In the genomic region with DNA sequence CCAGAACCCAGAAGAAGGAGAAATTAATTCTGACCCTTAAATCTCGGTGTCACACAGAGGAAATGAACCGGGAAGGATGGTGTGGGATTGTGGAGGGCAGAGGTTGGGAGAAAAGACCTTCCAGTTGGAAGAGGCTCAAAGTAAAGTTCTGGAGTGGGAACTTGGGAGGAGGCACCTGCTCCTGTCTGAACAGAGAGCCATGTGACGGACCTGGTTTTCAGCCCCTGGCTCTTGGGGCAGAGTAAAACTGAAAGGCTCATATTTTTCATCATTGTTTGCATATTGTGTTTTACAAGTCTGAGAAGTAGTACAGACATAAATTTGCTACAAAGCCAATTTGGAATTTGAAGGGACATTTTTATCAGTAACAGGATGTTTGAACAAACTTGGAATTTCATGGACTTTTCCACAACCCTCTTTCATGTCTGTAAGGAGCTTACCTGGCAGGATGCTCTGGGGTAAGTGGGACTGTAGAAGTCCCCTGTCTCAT, we compare ENCODE assay signal across 22 cellular contexts. TPM values are rescaled to one million over a fixed set of nuclear protein-coding genes. Genes with fewer than 3 reads are reported as not detected.
DNase-seq lines count a peak whose midpoint lies in the region; ATAC-seq, FAIRE-seq and TF ChIP-seq lines count a peak whose summit lies in the region.
"Had no signal": no experiment of that assay in that cellular context is flagged by ENCODE, and none has a peak within 500 bp of the region (broad histone marks: within the 10 kb centered on the region; RNA-seq: fewer than 3 reads in every experiment).

No MANE protein-coding gene starts in this region.

- no peaks in the 10 kb centered on the region for H3K79me2 ChIP-seq in HepG2 (ENCODE audit: insufficient read depth, low read length)

- no peaks in the 10 kb centered on the region for H4K20me1 ChIP-seq in HepG2 (ENCODE audit: insufficient read depth, low read length)

- H3K9ac ChIP-seq in HepG2 (ENCODE audit: insufficient read depth, low read depth, low read length), result peak overlapping the region; percentile 13; the same call in 1 of the 2 replicates

- peaks cover 17% of the 10 kb centered on the region for H3K4me1 ChIP-seq in right cardiac atrium (ENCODE audit: control insufficient read depth, insufficient read depth, low read length)
- peaks cover 91% of the 10 kb centered on the region for H3K4me1 ChIP-seq in HepG2 (ENCODE audit: insufficient read depth, low read length)
- H3K4me1 ChIP-seq in sigmoid colon, result peaks cover 0 to 11% (median 9%) of the 10 kb centered on the region in 4 donors

- peak in 1 of 2 experiments; percentile 80; a peak in 2 of 4 replicates for TF ChIP-seq EP300 in HepG2 (IDR thresholded peaks at IDR 0.05; ENCODE audit: low read depth in 2 of 2, low read length in 2 of 2)
- peak; percentile 54; the same call in 1 of the 2 replicates for TF ChIP-seq EP300 in HepG2 (CRISPR knock-in tag; IDR thresholded peaks at IDR 0.05; ENCODE audit: borderline replicate concordance)
- no peak for TF ChIP-seq EP300 in sigmoid colon (IDR thresholded peaks at IDR 0.05)

- TF ChIP-seq POLR2A in HepG2 (IDR thresholded peaks at IDR 0.05; ENCODE audit: insufficient read depth in 1 of 2, low read depth in 2 of 2, low read length in 2 of 2), result no peak
- no peak for TF ChIP-seq POLR2A in sigmoid colon (IDR thresholded peaks at IDR 0.05)

- H3K27ac ChIP-seq in right cardiac atrium (ENCODE audit: low read length) (peak overlapping the region; percentile 84), HepG2 (ENCODE audit: extremely low read length, insufficient read depth, low read length) (peak overlapping the region; percentile 55), sigmoid colon (peak overlapping the region in 3 of 4 donors; percentile 14 to 60 (median 43))
- H3K27ac ChIP-seq: cardiac muscle cell had no signal

- BruUV-seq in HepG2 (replicated peaks; lab: Mats Ljungman, UMichigan), result no TSS peak

- in situ Hi-C loops in HepG2 (cut with HindIII; ENCODE audit: extremely low pct_ligation_motif_present, low pct_unique_long_range_greater_than_20kb), result no loop called here

- DNase-seq in right cardiac atrium, result no peak
- no peak for DNase-seq in cardiac septum (ENCODE audit: low spot score)
- DNase-seq in HepG2 (ENCODE audit: low spot score), result peak; percentile 79
- DNase-seq in sigmoid colon, result no peak
- DNase-seq in NCI-H1092 (lab: John Stamatoyannopoulos, UW), result no peak
- no peak for DNase-seq in ureter (ENCODE audit: low spot score)
- no peak for DNase-seq in HEK293T (ENCODE audit: extremely low spot score)
- DNase-seq: activated CD4-positive, alpha-beta T cell treated with anti-CD3 and anti-CD28 coated beads, Interleukin-2, amount 50 U/mL, for 4 hours; activated T-cell treated with anti-CD3 and anti-CD28 coated beads, Interleukin-2, amount 50 U/mL, for 1 hour; DMS153; effector memory CD8-positive, alpha-beta T cell; H7; NCI-H2029 treated with DMSO at 0.1 percent for 48 hours; NCI-H526 treated with DMSO at 0.1 percent for 48 hours; Peyer's patch; stimulated activated CD4-positive, alpha-beta T cell treated with anti-CD3 and anti-CD28 coated beads, Interleukin-4, amount 100 ng/mL, for 24 hours; stimulated activated CD8-positive, alpha-beta memory T cell treated with anti-CD3 and anti-CD28 coated beads, Interleukin-4, amount 100 ng/mL, for 48 hours had no signal

- WGBS in right cardiac atrium, result 46% methylated on average over 3 of the region's 3 CpGs
- 48% methylated on average over 3 of the region's 3 CpGs for WGBS in HepG2 (ENCODE audit: low lambda C conversion rate)
- WGBS in sigmoid colon, 2 donors, result 57 to 63% methylated on average over 3 of the region's 3 CpGs

- H3K27me3 ChIP-seq in right cardiac atrium (ENCODE audit: control insufficient read depth, insufficient read depth) (no peaks in the 10 kb centered on the region), HepG2 (ENCODE audit: control insufficient read depth in 1 of 2, insufficient read depth in 2 of 2, low read length in 2 of 2) (no peaks in the 10 kb centered on the region), sigmoid colon (no peaks in the 10 kb centered on the region)
- H3K27me3 ChIP-seq: cardiac muscle cell, neutrophil, Peyer's patch had no signal

- H3K36me3 ChIP-seq in HepG2 (replicated peaks in 1 of 2; ENCODE audit: control insufficient read depth in 1 of 2, insufficient read depth in 2 of 2, low read length in 2 of 2) (no peaks in the 10 kb centered on the region), sigmoid colon (no peaks in the 10 kb centered on the region)
- H3K36me3 ChIP-seq: cardiac muscle cell, neutrophil, Peyer's patch had no signal

- TF ChIP-seq CTCF in HepG2 (CRISPR knock-in tag; IDR thresholded peaks at IDR 0.05) (no peak), sigmoid colon (IDR thresholded peaks at IDR 0.05) (no peak)

- intact Hi-C loops in right cardiac atrium (cut with DNase I) (no loop called here), cardiac septum (cut with DNase I) (no loop called here), HepG2 (cut with micrococcal nuclease; ENCODE audit: unreplicated experiment) (no loop called here), sigmoid colon (cut with DNase I) (no loop called here)

- H3K4me3 ChIP-seq in right cardiac atrium (ENCODE audit: low read length), result no peak overlapping the region
- H3K4me3 ChIP-seq in HepG2 (replicated peaks in 1 of 3; ENCODE audit: insufficient read depth in 1 of 3, low read depth in 2 of 3, low read length in 3 of 3), result no peak overlapping the region
- no peak overlapping the region for H3K4me3 ChIP-seq in sigmoid colon
- H3K4me3 ChIP-seq: cardiac muscle cell, Peyer's patch had no signal

- TF ChIP-seq RAD21 in HepG2 (CRISPR knock-in tag; IDR thresholded peaks at IDR 0.05), result no peak

- H3K9me3 ChIP-seq in right cardiac atrium (ENCODE audit: control insufficient read depth, low read length) (no peaks in the 10 kb centered on the region), HepG2 (ENCODE audit: low read length) (no peaks in the 10 kb centered on the region), sigmoid colon (no peaks in the 10 kb centered on the region)
- H3K9me3 ChIP-seq: neutrophil, Peyer's patch had no signal

- peak; percentile 39 for FAIRE-seq in HepG2 (lab: Jason Lieb, UNC)
- FAIRE-seq: TTC549, urothelium cell line had no signal

- ATAC-seq in right cardiac atrium (peak in 1 of 2 donors; percentile 40), HepG2 (peak; percentile 19), HG03521 (IDR thresholded peaks at IDR 0.05; ENCODE audit: unreplicated experiment) (no peak)
- ATAC-seq: effector memory CD8-positive, alpha-beta T cell had no signal

- no peak overlapping the region for H2AFZ ChIP-seq in HepG2 (ENCODE audit: low read length)

- POLR2A ChIA-PET in HepG2 (lab: Yijun Ruan, JAX), result interaction anchor here (2.0 kb wide), 1 partner anchor 24 kb away, joined by 10 read pairs; the partner anchor contains the start of gene SEC14L1
- POLR2A ChIA-PET in HEK293T (lab: Yijun Ruan, JAX), result no interaction called here

- CTCF ChIA-PET in HepG2 (lab: Yijun Ruan, JAX; ENCODE audit: low intra/inter-chr PET ratio, low total read pairs) (no interaction called here), HEK293T (lab: Yijun Ruan, JAX) (no interaction called here)

- peak overlapping the region; percentile 51 for H3K4me2 ChIP-seq in HepG2 (ENCODE audit: low read depth, low read length)

TF ChIP-seq in HepG2, 621 proteins besides CTCF, POLR2A, EP300 and RAD21 (continues in another document):
- TF ChIP-seq ZBTB7B (CRISPR knock-in tag; IDR thresholded peaks at IDR 0.05) (0 out of 2 replicates have a peak, but pooled peaks have one; percentile 21), DMAP1 (CRISPR knock-in tag; IDR thresholded peaks at IDR 0.05) (no peak)

TF ChIP-seq in HEK293T, 16 proteins besides CTCF, POLR2A, EP300 and RAD21 (continues in another document):
- TF ChIP-seq NFRKB (IDR thresholded peaks at IDR 0.05) (no peak), TARDBP (IDR thresholded peaks at IDR 0.05) (no peak), SUZ12 (IDR thresholded peaks at IDR 0.05) (no peak), L3MBTL2 (conservative IDR thresholded peaks at IDR 0.05) (no peak), FOXA1 (IDR thresholded peaks at IDR 0.05) (no peak), FOXM1 (IDR thresholded peaks at IDR 0.05; ENCODE audit: borderline replicate concordance) (no peak), ELF4 (IDR thresholded peaks at IDR 0.05) (no peak), BHLHE40 (IDR thresholded peaks at IDR 0.05; ENCODE audit: borderline replicate concordance) (no peak), FOXK2 (IDR thresholded peaks at IDR 0.05) (no peak), LEF1 (IDR thresholded peaks at IDR 0.05; ENCODE audit: borderline replicate concordance) (no peak), HDGF (IDR thresholded peaks at IDR 0.05; ENCODE audit: borderline replicate concordance) (no peak), ZNF384 (IDR thresholded peaks at IDR 0.05) (no peak)

RNA-seq across cellular contexts. Expression of gene SEC14L1, which starts 24.4 kb away (rescaled TPM):
- total RNA-seq in right cardiac atrium, result 10 to 100 TPM; 47.2 to 58.4 (median 50.1) TPM
- 39.6 TPM for polyA plus RNA-seq in right cardiac atrium
- 44.2 TPM for total RNA-seq in cardiac septum
- 43.9 and 62.5 TPM in 2 replicates for total RNA-seq in HepG2 (2016; rRNA removed; fragmentation: Illumina TruSeq; extraction: Trizol)
- total RNA-seq in HepG2 (2016; cell fraction: cytosol; rRNA removed; fragmentation: Illumina TruSeq; extraction: Trizol; ENCODE audit: low read depth), result 22.8 and 28.1 TPM in 2 replicates
- 51.1 and 57.5 TPM in 2 replicates for total RNA-seq in HepG2 (2016; cell fraction: insoluble cytoplasmic fraction; rRNA removed; fragmentation: Illumina TruSeq; extraction: Trizol)
- 75.8 and 78.7 TPM in 2 replicates for total RNA-seq in HepG2 (2016; cell fraction: membrane; rRNA removed; fragmentation: Illumina TruSeq; extraction: Trizol)
- total RNA-seq in HepG2 (2016; cell fraction: nucleus; rRNA removed; fragmentation: Illumina TruSeq; extraction: Trizol), result 34.2 and 41.8 TPM in 2 replicates
- 26.3 and 27.0 TPM in 2 replicates for polyA plus RNA-seq in HepG2 (2011; rRNA removed)
- polyA plus RNA-seq in HepG2 (2011; cell fraction: cytosol; rRNA removed), result 17.3 and 23.1 TPM in 2 replicates
- 30.8 and 49.2 TPM in 2 replicates for polyA plus RNA-seq in HepG2 (2011; cell fraction: nucleus; rRNA removed)
- 37.6 and 54.7 TPM in 2 replicates for polyA plus RNA-seq in HepG2 (2012)
- 30.8 and 38.2 TPM in 2 replicates for polyA plus RNA-seq in HepG2 (2016; cell fraction: cytosol; fragmentation: Illumina TruSeq; extraction: Trizol; ENCODE audit: low read depth)
- 57.4 and 67.9 TPM in 2 replicates for polyA plus RNA-seq in HepG2 (2016; cell fraction: insoluble cytoplasmic fraction; fragmentation: Illumina TruSeq; extraction: Trizol; ENCODE audit: low read depth)
- 55.3 and 57.7 TPM in 2 replicates for polyA plus RNA-seq in HepG2 (2016; cell fraction: membrane; fragmentation: Illumina TruSeq; extraction: Trizol; ENCODE audit: low read depth)
- polyA plus RNA-seq in HepG2 (2016; cell fraction: nucleus; fragmentation: Illumina TruSeq; extraction: Trizol; ENCODE audit: insufficient read depth, low read depth), result 56.1 and 65.2 TPM in 2 replicates
- 16.4 and 49.1 TPM in 2 replicates for polyA minus RNA-seq in HepG2 (2011; rRNA and poly(A)+ RNA removed; ENCODE audit: low replicate concordance)
- 23.7 and 34.8 TPM in 2 replicates for polyA minus RNA-seq in HepG2 (2011; cell fraction: cytosol; rRNA and poly(A)+ RNA removed)
- 29.4 and 35.6 TPM in 2 replicates for polyA minus RNA-seq in HepG2 (2011; cell fraction: nucleus; rRNA and poly(A)+ RNA removed)
- total RNA-seq in sigmoid colon, result 10 to 100 TPM; 18.9 to 39.9 (median 24.4) TPM
- 10 to 100 TPM in 2 of 3 donors, 1 to 10 TPM in 1; 9.6 to 33.4 (median 20.1) TPM for polyA plus RNA-seq in sigmoid colon
- 66.7 TPM for total RNA-seq in ureter
